Comparison of ENCODE assay signal across 8 cellular contexts in the genomic region with DNA sequence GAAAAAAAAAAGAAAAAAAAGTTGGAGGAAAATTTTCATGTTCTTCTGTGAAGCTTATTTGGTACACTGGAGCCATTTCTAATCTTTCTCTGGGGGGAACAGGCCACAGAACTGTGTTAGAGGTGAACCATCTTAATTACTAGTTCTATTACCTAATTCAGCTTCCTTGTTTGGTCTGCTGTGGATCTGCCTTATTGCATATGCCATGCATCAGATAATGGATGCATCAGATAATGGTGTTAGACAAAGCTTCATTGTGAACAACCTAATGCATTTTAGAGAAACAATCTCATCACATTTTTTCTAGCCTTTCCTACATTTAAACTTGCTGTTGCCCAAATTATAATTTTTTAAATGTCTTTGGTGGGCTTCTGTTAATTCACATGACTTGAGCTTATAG. TPM values are rescaled to one million over a fixed set of nuclear protein-coding genes. Genes with fewer than 3 reads are reported as not detected.
DNase-seq lines count a peak whose midpoint lies in the region; ATAC-seq, FAIRE-seq and TF ChIP-seq lines count a peak whose summit lies in the region.
"Not testable (repeated sequence)": the region's sequence is repeated elsewhere in the genome, so short reads cannot be mapped to it uniquely, and the experiment has no call there.

No MANE protein-coding gene starts in this region.

- peak overlapping the region; percentile 27 for H3K27ac Mint-ChIP-seq in CD8-positive, alpha-beta T cell
- H3K27ac Mint-ChIP-seq in T-helper 17 cell (peak overlapping the region; percentile 21), activated B cell treated with CpG ODN at 0.5 μM for 24 hours (peak overlapping the region; percentile 24), memory B cell (peak overlapping the region; percentile 84)

- not testable (repeated sequence) for H3K79me2 ChIP-seq in SK-N-SH (ENCODE audit: insufficient read depth)

- H2AFZ ChIP-seq in SK-N-SH (ENCODE audit: low read depth), result not testable (repeated sequence)

- POLR2A ChIA-PET in CD8-positive, alpha-beta T cell (lab: Charles Lee), result interaction anchor here (0.7 kb wide), 1 partner anchor 228 kb away, joined by 3 read pairs; no protein-coding TSS in a partner anchor
- POLR2A ChIA-PET in SK-N-SH (lab: Yijun Ruan, JAX); activated B cell treated with CpG ODN at 0.5 μM for 24 hours (lab: Charles Lee): not testable (repeated sequence)

- not testable (repeated sequence) for H3K4me1 ChIP-seq in CD8-positive, alpha-beta T cell (ENCODE audit: insufficient read depth, low read length); SK-N-SH (ENCODE audit: control insufficient read depth in 1 of 2, insufficient read depth in 2 of 2, low read depth in 1 of 2, low read length in 1 of 2); pancreas; upper lobe of right lung

- intact Hi-C loops in CD8-positive, alpha-beta T cell (cut with DNase I, micrococcal nuclease); activated B cell treated with CpG ODN at 0.5 μM for 24 hours (cut with micrococcal nuclease); pancreas (cut with DNase I); upper lobe of right lung (cut with DNase I): not testable (repeated sequence)

- not testable (repeated sequence) for H3K27me3 Mint-ChIP-seq in CD8-positive, alpha-beta T cell (ENCODE audit: low read depth); T-helper 17 cell; activated B cell treated with CpG ODN at 0.5 μM for 24 hours; memory B cell

- peaks cover 35% of the 10 kb centered on the region for H3K36me3 Mint-ChIP-seq in CD8-positive, alpha-beta T cell
- not testable (repeated sequence) for H3K36me3 Mint-ChIP-seq in T-helper 17 cell (ENCODE audit: low read depth)
- H3K36me3 Mint-ChIP-seq in activated B cell treated with CpG ODN at 0.5 μM for 24 hours (ENCODE audit: low read depth) (peaks cover 45% of the 10 kb centered on the region), memory B cell (peaks cover 18% of the 10 kb centered on the region)

- TF ChIP-seq EP300 in SK-N-SH (IDR thresholded peaks at IDR 0.05; ENCODE audit: borderline replicate concordance in 1 of 2, low read depth in 1 of 2, low read length in 1 of 2), result not testable (repeated sequence)

- CTCF ChIA-PET in CD8-positive, alpha-beta T cell (lab: Charles Lee); activated B cell treated with CpG ODN at 0.5 μM for 24 hours (lab: Charles Lee): not testable (repeated sequence)
- CTCF ChIA-PET in SK-N-SH (lab: Yijun Ruan, JAX), result interaction anchor here (1.0 to 1.2 kb wide), 3 partner anchors 9 to 21 kb away, joined by 3 to 7 read pairs (median 3); no protein-coding TSS in a partner anchor

- H3F3A ChIP-seq in SK-N-SH (replicated peaks; ENCODE audit: insufficient read depth), result not testable (repeated sequence)

- not testable (repeated sequence) for H3K9me3 ChIP-seq in CD8-positive, alpha-beta T cell (ENCODE audit: low read length); SK-N-SH; T-helper 17 cell (ENCODE audit: control insufficient read depth, low read length, poor library complexity, severe bottlenecking); pancreas; upper lobe of right lung

- not testable (repeated sequence) for H3K27ac ChIP-seq in CD8-positive, alpha-beta T cell (ENCODE audit: low read depth, low read length); SK-N-SH (ENCODE audit: low read depth in 2 of 2, low read length in 1 of 2); pancreas; upper lobe of right lung

- not testable (repeated sequence) for H3K4me2 ChIP-seq in SK-N-SH

- H4K20me1 ChIP-seq in SK-N-SH (ENCODE audit: insufficient read depth), result not testable (repeated sequence)

- H3K9ac ChIP-seq in SK-N-SH, result not testable (repeated sequence)

- DNase-seq in CD8-positive, alpha-beta T cell; SK-N-SH; T-helper 17 cell; activated B cell treated with CpG ODN at 0.5 μM for 24 hours; memory B cell (ENCODE audit: low spot score in 2 of 2); pancreas; upper lobe of right lung: not testable (repeated sequence)

- H3K27me3 ChIP-seq in CD8-positive, alpha-beta T cell (ENCODE audit: insufficient read depth, low read length); SK-N-SH (ENCODE audit: insufficient read depth); pancreas; upper lobe of right lung: not testable (repeated sequence)

- not testable (repeated sequence) for H3K4me1 Mint-ChIP-seq in CD8-positive, alpha-beta T cell (ENCODE audit: low read depth); T-helper 17 cell; activated B cell treated with CpG ODN at 0.5 μM for 24 hours; memory B cell

- not testable (repeated sequence) for H3K9me3 Mint-ChIP-seq in CD8-positive, alpha-beta T cell; activated B cell treated with CpG ODN at 0.5 μM for 24 hours; memory B cell

- not testable (repeated sequence) for ATAC-seq in CD8-positive, alpha-beta T cell; T-helper 17 cell; activated B cell treated with CpG ODN at 0.5 μM for 24 hours (ENCODE audit: low read depth); memory B cell (ENCODE audit: low read depth); pancreas
- peak; percentile 44 for ATAC-seq in upper lobe of right lung

- H3K4me3 Mint-ChIP-seq in CD8-positive, alpha-beta T cell; T-helper 17 cell; activated B cell treated with CpG ODN at 0.5 μM for 24 hours; memory B cell: not testable (repeated sequence)

- H3K36me3 ChIP-seq in CD8-positive, alpha-beta T cell (ENCODE audit: insufficient read depth, low read length); pancreas: not testable (repeated sequence)
- H3K36me3 ChIP-seq in SK-N-SH (replicated peaks in 1 of 2; ENCODE audit: control insufficient read depth in 1 of 2, insufficient read depth in 2 of 2, low read length in 1 of 2), result peaks cover 53 to 59% of the 10 kb centered on the region in 2 experiments
- H3K36me3 ChIP-seq in upper lobe of right lung, result peaks cover 46% of the 10 kb centered on the region

- not testable (repeated sequence) for TF ChIP-seq RAD21 in SK-N-SH (IDR thresholded peaks at IDR 0.05; ENCODE audit: low read length)

- FAIRE-seq in colon (lab: Jason Lieb, UNC) (peak; percentile 38), pancreas (lab: Jason Lieb, UNC) (peak; percentile 29)

- H3K4me3 ChIP-seq in CD8-positive, alpha-beta T cell (ENCODE audit: low read depth, low read length); SK-N-SH (ENCODE audit: low read depth in 2 of 2, low read length in 1 of 2); pancreas; upper lobe of right lung: not testable (repeated sequence)

- not testable (repeated sequence) for TF ChIP-seq CTCF in CD8-positive, alpha-beta T cell (IDR thresholded peaks at IDR 0.05); SK-N-SH (IDR thresholded peaks at IDR 0.05); activated B cell treated with CpG ODN at 0.5 μM for 24 hours (IDR thresholded peaks at IDR 0.05); pancreas (IDR thresholded peaks at IDR 0.05); upper lobe of right lung (IDR thresholded peaks at IDR 0.05)

- H3K9me2 ChIP-seq in SK-N-SH, result not testable (repeated sequence)

RNA-seq across cellular contexts. Expression of gene PIGF, which starts 34.6 kb away (rescaled TPM):
- total RNA-seq in CD8-positive, alpha-beta T cell, result 1 to 10 TPM; 4.7 to 5.5 TPM
- polyA plus RNA-seq in SK-N-SH (2012; rRNA removed), result 38.0 and 55.2 TPM in 2 replicates
- 52.3 and 60.7 TPM in 2 replicates for polyA plus RNA-seq in SK-N-SH (2012; cell fraction: cytosol; rRNA removed)
- 34.9 and 58.4 TPM in 2 replicates for polyA plus RNA-seq in SK-N-SH (2012; cell fraction: nucleus; rRNA removed)
- total RNA-seq in T-helper 17 cell, result 10 to 100 TPM; 12.1 to 12.6 TPM
- 19.4 and 19.7 TPM in 2 replicates for total RNA-seq in activated B cell treated with CpG ODN at 0.5 μM for 24 hours
- 10 to 100 TPM in 3 of 6 donors, 1 to 10 TPM in 3; 8.1 to 13.3 (median 9.8) TPM for total RNA-seq in pancreas
- polyA plus RNA-seq in pancreas, result 10 to 100 TPM in 1 of 2 donors, 1 to 10 TPM in 1; 5.0 to 14.4 TPM
- 21.9 TPM for total RNA-seq in upper lobe of right lung

RNA-seq across cellular contexts. Expression of gene CRIPT, which starts 34.7 kb away (rescaled TPM):
- total RNA-seq in CD8-positive, alpha-beta T cell, result 10 to 100 TPM; 14.4 to 15.8 TPM
- polyA plus RNA-seq in SK-N-SH (2012; rRNA removed) (6.9 and 7.2 TPM in 2 replicates), pancreas (1 to 10 TPM; 5.6 to 7.3 TPM)
- 11.5 and 17.7 TPM in 2 replicates for polyA plus RNA-seq in SK-N-SH (2012; cell fraction: cytosol; rRNA removed)
- 1.7 and 3.7 TPM in 2 replicates for polyA plus RNA-seq in SK-N-SH (2012; cell fraction: nucleus; rRNA removed)
- total RNA-seq in T-helper 17 cell (10 to 100 TPM; 13.5 to 14.7 TPM), activated B cell treated with CpG ODN at 0.5 μM for 24 hours (11.6 and 14.2 TPM in 2 replicates), pancreas (10 to 100 TPM in 1 of 6 donors, 1 to 10 TPM in 5; 4.0 to 10.3 (median 5.1) TPM), upper lobe of right lung (15.3 TPM)

RNA-seq across cellular contexts. Expression of gene ATP6V1E2, which starts 39.9 kb away (rescaled TPM):
- total RNA-seq in CD8-positive, alpha-beta T cell, result 1 to 10 TPM; 3.6 TPM
- polyA plus RNA-seq in SK-N-SH (2012; rRNA removed) (9.3 and 9.5 TPM in 2 replicates), pancreas (1 to 10 TPM; 2.0 to 3.6 TPM)
- 6.3 and 9.7 TPM in 2 replicates for polyA plus RNA-seq in SK-N-SH (2012; cell fraction: cytosol; rRNA removed)
- 7.2 and 8.1 TPM in 2 replicates for polyA plus RNA-seq in SK-N-SH (2012; cell fraction: nucleus; rRNA removed)
- total RNA-seq in T-helper 17 cell (10 to 100 TPM in 1 of 2 donors, 1 to 10 TPM in 1; 8.5 to 10.4 TPM), activated B cell treated with CpG ODN at 0.5 μM for 24 hours (7.3 and 8.1 TPM in 2 replicates), pancreas (1 to 10 TPM; 3.4 to 5.2 (median 4.1) TPM), upper lobe of right lung (10.7 TPM)

RNA-seq across cellular contexts. Expression of gene RHOQ, which starts 40.0 kb away (rescaled TPM):
- 10 to 100 TPM; 22.6 to 27.3 TPM for total RNA-seq in CD8-positive, alpha-beta T cell
- polyA plus RNA-seq in SK-N-SH (2012; rRNA removed) (33.6 and 41.2 TPM in 2 replicates), pancreas (10 to 100 TPM; 16.7 to 16.8 TPM)
- polyA plus RNA-seq in SK-N-SH (2012; cell fraction: cytosol; rRNA removed), result 52.0 and 64.7 TPM in 2 replicates
- 36.9 and 64.0 TPM in 2 replicates for polyA plus RNA-seq in SK-N-SH (2012; cell fraction: nucleus; rRNA removed)
- total RNA-seq in T-helper 17 cell (10 to 100 TPM; 19.7 to 26.5 TPM), activated B cell treated with CpG ODN at 0.5 μM for 24 hours (64.3 and 75.0 TPM in 2 replicates), pancreas (10 to 100 TPM; 16.9 to 37.5 (median 18.8) TPM), upper lobe of right lung (92.9 TPM)

Comparison
In these comparisons a context has a peak if more than half of its experiments do, and no peak if none do; other contexts are left out.
1. H3K27ac Mint-ChIP-seq: peak in every context shown above with its lines; median percentile 84 in memory B cell; 27 in CD8-positive, alpha-beta T cell; 24 in activated B cell treated with CpG ODN at 0.5 μM for 24 hours; 21 in T-helper 17 cell.